In the genomic region with DNA sequence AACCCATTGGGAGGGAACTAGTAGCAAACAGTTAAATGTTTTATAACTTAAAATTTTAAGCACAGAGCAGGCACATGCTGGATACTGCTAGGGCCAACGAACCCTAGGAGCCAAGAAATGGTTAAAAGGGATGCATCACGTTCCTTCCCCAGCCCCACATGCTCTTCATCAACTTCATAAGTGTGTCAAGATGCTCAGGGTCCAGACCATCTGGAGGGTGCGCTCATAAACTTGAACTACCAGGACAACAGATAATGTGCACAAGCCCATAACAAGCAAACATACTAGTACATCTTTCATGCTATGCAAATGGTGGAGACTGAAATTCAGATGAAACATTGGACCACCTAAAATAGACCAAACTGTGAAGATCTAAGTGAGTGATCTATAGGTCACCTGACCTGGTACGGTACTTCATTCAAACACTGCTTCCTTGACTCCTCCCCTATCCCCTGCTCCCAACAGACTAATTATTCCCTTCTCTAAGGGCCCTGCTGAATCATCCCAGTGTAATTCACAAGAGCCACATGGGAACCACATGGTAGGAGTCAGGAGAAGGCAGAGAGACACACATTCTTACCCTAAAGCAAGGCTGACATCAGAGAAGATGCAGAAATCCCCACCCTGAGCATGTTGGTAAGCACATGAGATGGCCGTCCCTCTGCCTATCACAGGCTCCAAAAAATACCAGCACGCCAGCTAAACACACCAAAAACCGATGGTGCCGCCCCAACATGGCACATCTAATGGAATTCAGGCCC, we compare ENCODE assay signal across 1 cellular context.
TF ChIP-seq lines count a peak whose summit lies in the region.

No MANE protein-coding gene starts in this region.

TF ChIP-seq in GM12878, 131 proteins besides CTCF, POLR2A, EP300 and RAD21:
- TF ChIP-seq YY1 (IDR thresholded peaks at IDR 0.05; ENCODE audit: low read depth, low read length): 0 out of 2 replicates have a peak, but pooled peaks have one; percentile 43
- no peak for TF ChIP-seq IKZF1 (conservative IDR thresholded peaks at IDR 0.05)
- TF ChIP-seq ZNF274 (IDR thresholded peaks at IDR 0.05; ENCODE audit: insufficient read depth, insufficient read length): no peak
TF ChIP-seq in GM12878: peak in this region for 1.
